10 cellular contexts compared by ENCODE assay signal in the genomic region with DNA sequence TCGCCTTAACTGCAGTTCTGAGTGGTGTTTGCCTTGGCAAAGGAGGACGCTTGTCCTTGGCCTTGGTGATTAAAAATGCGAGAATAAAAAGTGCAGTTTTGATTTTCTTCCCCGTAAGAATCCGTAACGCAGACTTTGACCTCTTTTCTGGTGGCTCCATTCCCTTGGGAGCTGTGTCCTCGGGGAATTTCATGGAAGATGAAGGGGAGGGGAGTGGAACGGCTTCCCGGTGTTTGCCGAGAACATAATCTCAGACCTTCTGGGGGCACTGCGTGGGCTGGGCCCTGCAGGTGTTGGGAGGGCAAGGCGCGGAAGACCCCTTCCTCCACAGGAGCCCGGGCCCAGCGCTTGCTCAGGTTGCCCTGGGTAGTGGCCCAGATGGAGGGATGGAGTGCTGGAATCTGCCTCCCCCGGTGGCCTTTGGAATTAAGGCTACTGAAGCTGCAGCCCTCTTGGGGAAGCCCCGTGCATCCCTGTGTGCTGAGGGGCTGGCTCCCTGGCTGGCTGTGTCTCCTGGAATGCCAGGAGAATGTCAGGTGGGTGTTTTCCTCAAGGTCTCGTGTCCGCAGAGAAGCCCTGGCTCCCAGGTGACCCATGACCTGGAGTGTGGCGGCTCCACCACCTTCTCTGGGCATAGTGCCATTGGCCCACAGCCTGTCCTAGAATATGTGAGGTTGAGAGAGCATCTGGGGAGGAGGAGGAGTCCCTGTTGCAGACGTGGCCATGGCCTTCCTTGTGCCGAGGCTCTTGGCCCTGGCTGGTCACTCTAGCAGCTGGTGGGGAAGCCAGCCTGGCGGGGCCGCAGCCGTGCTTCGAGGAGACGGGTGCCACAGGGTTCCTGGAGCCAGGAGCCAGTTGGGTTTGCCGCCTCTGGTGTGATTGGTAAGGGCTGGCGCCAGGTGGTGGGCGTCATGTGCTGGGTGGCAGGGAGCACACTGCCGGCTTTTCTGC. TPM values are rescaled to one million over a fixed set of nuclear protein-coding genes. Genes with fewer than 3 reads are reported as not detected.
A peak's percentile ranks its signal among the peaks of the same experiment; 100 is the strongest.
DNase-seq lines count a peak whose midpoint lies in the region; ATAC-seq and TF ChIP-seq lines count a peak whose summit lies in the region.
"Had no signal": no experiment of that assay in that cellular context is flagged by ENCODE, and none has a peak within 500 bp of the region (broad histone marks: within the 10 kb centered on the region; RNA-seq: fewer than 3 reads in every experiment).

No MANE protein-coding gene starts in this region.

- H3K27me3 ChIP-seq in Caco-2 (replicated peaks; ENCODE audit: control insufficient read depth, insufficient read depth, low read length) = no peaks in the 10 kb centered on the region
- no peaks in the 10 kb centered on the region for H3K27me3 ChIP-seq in osteoblast (ENCODE audit: insufficient read depth, low read length)

- intact Hi-C loops in Caco-2 (cut with micrococcal nuclease; ENCODE audit: unreplicated experiment) = loop anchor here (5.0 kb wide), 1 partner anchor 184 kb away; a partner anchor contains a TSS

- no peak overlapping the region for H2AFZ ChIP-seq in osteoblast (ENCODE audit: low read length)

- H3K4me3 Mint-ChIP-seq in Caco-2 (ENCODE audit: unreplicated experiment) (peak overlapping the region; percentile 79), WTC11 (no peak overlapping the region), glutamatergic neuron (ENCODE audit: unreplicated experiment) (peak overlapping the region; percentile 93)
- H3K4me3 Mint-ChIP-seq: T-helper 17 cell had no signal

- H3K36me3 ChIP-seq in Caco-2 (ENCODE audit: control insufficient read depth, insufficient read depth, low read length) (no peaks in the 10 kb centered on the region), osteoblast (ENCODE audit: insufficient read depth, low read length) (peaks cover 1% of the 10 kb centered on the region)

- POLR2A ChIA-PET in Caco-2 (lab: Charles Lee) = no interaction called here
- POLR2A ChIA-PET in WTC11 (lab: Charles Lee) = no interaction called here

- H3K79me2 ChIP-seq in osteoblast (ENCODE audit: insufficient read depth, low read length) = peaks cover 69% of the 10 kb centered on the region

- no peaks in the 10 kb centered on the region for H3K9me3 Mint-ChIP-seq in Caco-2 (ENCODE audit: unreplicated experiment)
- H3K9me3 Mint-ChIP-seq in WTC11 = no peaks in the 10 kb centered on the region
- H3K9me3 Mint-ChIP-seq in glutamatergic neuron (ENCODE audit: unreplicated experiment) = peaks cover 23% of the 10 kb centered on the region
- H3K9me3 Mint-ChIP-seq: activated T-cell treated with anti-CD3 and anti-CD28 coated beads, Interleukin-2, amount 50 U/mL, for 4 hours had no signal

- H3K9me3 ChIP-seq in Caco-2 (no peaks in the 10 kb centered on the region), osteoblast (ENCODE audit: low read depth, low read length) (no peaks in the 10 kb centered on the region)

- H3K27me3 Mint-ChIP-seq in Caco-2 (ENCODE audit: insufficient read depth, unreplicated experiment) (no peaks in the 10 kb centered on the region), WTC11 (ENCODE audit: low read depth) (peaks cover 24% of the 10 kb centered on the region), glutamatergic neuron (ENCODE audit: unreplicated experiment) (peaks cover 23% of the 10 kb centered on the region)

- peak overlapping the region; percentile 55 for H3K4me2 ChIP-seq in osteoblast (ENCODE audit: insufficient read depth, low read length)

- no peak overlapping the region for H3K27ac ChIP-seq in osteoblast (ENCODE audit: low read depth, low read length)

- peaks cover 70% of the 10 kb centered on the region for H3K4me1 ChIP-seq in Caco-2
- H3K4me1 ChIP-seq in osteoblast (ENCODE audit: insufficient read depth, low read length) = peaks cover 38% of the 10 kb centered on the region

- H4K20me1 ChIP-seq in osteoblast (ENCODE audit: insufficient read depth, low read length) = peaks cover 59% of the 10 kb centered on the region

- BruUV-seq in Caco-2 (replicated peaks; lab: Mats Ljungman, UMichigan) = no TSS peak

- CTCF ChIA-PET in Caco-2 (lab: Charles Lee) = no interaction called here
- CTCF ChIA-PET in WTC11 (lab: Charles Lee) = interaction anchor here (0.9 to 2.2 kb wide), 5 partner anchors 11 to 64 kb away, joined by 3 to 13 read pairs (median 4); no protein-coding TSS in a partner anchor

- H3K4me3 ChIP-seq in Caco-2 (ENCODE audit: low read depth, low read length) = no peak overlapping the region
- peak overlapping the region; percentile 33 for H3K4me3 ChIP-seq in osteoblast (ENCODE audit: insufficient read depth, low read length)

- TF ChIP-seq CTCF in Caco-2 (IDR thresholded peaks at IDR 0.05; ENCODE audit: insufficient read depth in 1 of 2, low read depth in 1 of 2, low read length in 1 of 2, severe bottlenecking in 1 of 2, unreplicated experiment in 1 of 2) (no peak), WTC11 (IDR thresholded peaks at IDR 0.05) (no peak), glutamatergic neuron (IDR thresholded peaks at IDR 0.05; ENCODE audit: partially characterized antibody, unreplicated experiment) (no peak), osteoblast (IDR thresholded peaks at IDR 0.05; ENCODE audit: extremely low read depth, low read depth, low read length) (no peak)

- DNase-seq in Caco-2 = no peak
- DNase-seq in WTC11 (ENCODE audit: low spot score) = no peak
- DNase-seq in glutamatergic neuron = no peak
- peak; percentile 76 for DNase-seq in osteoblast (ENCODE audit: insufficient read length, low spot score, missing footprints)
- no peak for DNase-seq in DMS114 treated with DMSO at 0.1 percent for 48 hours (lab: John Stamatoyannopoulos, UW; ENCODE audit: unreplicated experiment)
- no peak for DNase-seq in stimulated activated CD4-positive, alpha-beta T cell treated with anti-CD3 and anti-CD28 coated beads, Interleukin-4, amount 100 ng/mL, for 1 hour
- DNase-seq: activated T-cell treated with anti-CD3 and anti-CD28 coated beads, Interleukin-2, amount 50 U/mL, for 4 hours; T-helper 17 cell had no signal

- H3K36me3 Mint-ChIP-seq in Caco-2 (ENCODE audit: insufficient read depth, unreplicated experiment) (peaks cover 54% of the 10 kb centered on the region), WTC11 (no peaks in the 10 kb centered on the region; the same call in 1 of the 2 replicates), glutamatergic neuron (ENCODE audit: unreplicated experiment) (no peaks in the 10 kb centered on the region)

- H3K4me1 Mint-ChIP-seq in Caco-2 (ENCODE audit: low read depth, unreplicated experiment) (peaks cover 52% of the 10 kb centered on the region), WTC11 (peaks cover 22% of the 10 kb centered on the region), glutamatergic neuron (ENCODE audit: low read depth, unreplicated experiment) (peaks cover 36% of the 10 kb centered on the region)

- peak overlapping the region; percentile 55 for H3K27ac Mint-ChIP-seq in Caco-2 (ENCODE audit: unreplicated experiment)
- peak overlapping the region; percentile 41 for H3K27ac Mint-ChIP-seq in WTC11
- peak overlapping the region; percentile 73 for H3K27ac Mint-ChIP-seq in glutamatergic neuron (ENCODE audit: unreplicated experiment)

- ATAC-seq in WTC11 (no peak), GM19395 (IDR thresholded peaks at IDR 0.05; ENCODE audit: unreplicated experiment) (no peak), HG02973 (IDR thresholded peaks at IDR 0.05; ENCODE audit: unreplicated experiment) (no peak)
- ATAC-seq: activated T-cell treated with anti-CD3 and anti-CD28 coated beads, Interleukin-2, amount 50 U/mL, for 4 hours; T-helper 17 cell had no signal

TF ChIP-seq in WTC11, 78 proteins besides CTCF, POLR2A, EP300 and RAD21 (continues in another document):
- TF ChIP-seq NR3C1 (CRISPR knock-in tag; conservative IDR thresholded peaks at IDR 0.05; ENCODE audit: low read depth) (no peak), PRRX2 (CRISPR knock-in tag; IDR thresholded peaks at IDR 0.05) (no peak)
- TF ChIP-seq, protein P1, sequence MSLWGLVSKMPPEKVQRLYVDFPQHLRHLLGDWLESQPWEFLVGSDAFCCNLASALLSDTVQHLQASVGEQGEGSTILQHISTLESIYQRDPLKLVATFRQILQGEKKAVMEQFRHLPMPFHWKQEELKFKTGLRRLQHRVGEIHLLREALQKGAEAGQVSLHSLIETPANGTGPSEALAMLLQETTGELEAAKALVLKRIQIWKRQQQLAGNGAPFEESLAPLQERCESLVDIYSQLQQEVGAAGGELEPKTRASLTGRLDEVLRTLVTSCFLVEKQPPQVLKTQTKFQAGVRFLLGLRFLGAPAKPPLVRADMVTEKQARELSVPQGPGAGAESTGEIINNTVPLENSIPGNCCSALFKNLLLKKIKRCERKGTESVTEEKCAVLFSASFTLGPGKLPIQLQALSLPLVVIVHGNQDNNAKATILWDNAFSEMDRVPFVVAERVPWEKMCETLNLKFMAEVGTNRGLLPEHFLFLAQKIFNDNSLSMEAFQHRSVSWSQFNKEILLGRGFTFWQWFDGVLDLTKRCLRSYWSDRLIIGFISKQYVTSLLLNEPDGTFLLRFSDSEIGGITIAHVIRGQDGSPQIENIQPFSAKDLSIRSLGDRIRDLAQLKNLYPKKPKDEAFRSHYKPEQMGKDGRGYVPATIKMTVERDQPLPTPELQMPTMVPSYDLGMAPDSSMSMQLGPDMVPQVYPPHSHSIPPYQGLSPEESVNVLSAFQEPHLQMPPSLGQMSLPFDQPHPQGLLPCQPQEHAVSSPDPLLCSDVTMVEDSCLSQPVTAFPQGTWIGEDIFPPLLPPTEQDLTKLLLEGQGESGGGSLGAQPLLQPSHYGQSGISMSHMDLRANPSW (CRISPR knock-in tag; conservative IDR thresholded peaks at IDR 0.05; ENCODE audit: low read depth) = no peak

RNA-seq across cellular contexts. Expression of a gene that starts 3.1 kb away (rescaled TPM):
- 52.6 and 57.7 TPM in 2 replicates for total RNA-seq in Caco-2 (2022)
- 16.9 to 20.7 TPM (median 18.4 TPM) in 3 replicates for total RNA-seq in WTC11 (2021)
- total RNA-seq in glutamatergic neuron (ENCODE audit: unreplicated experiment) = 252 TPM
- 15.6 and 19.4 TPM in 2 replicates for total RNA-seq in osteoblast

RNA-seq across cellular contexts. Expression of a gene that starts 46.4 kb away (rescaled TPM):
- total RNA-seq in Caco-2 (2022) = 20.1 and 23.2 TPM in 2 replicates
- 15.0 to 23.1 TPM (median 19.6 TPM) in 3 replicates for total RNA-seq in WTC11 (2021)
- 24.3 TPM for total RNA-seq in glutamatergic neuron (ENCODE audit: unreplicated experiment)
- total RNA-seq in osteoblast = 21.4 and 21.8 TPM in 2 replicates
